In genomic region chr10:103417601-103418000, GRCh38 we compare ENCODE assay signal across 15 cellular contexts. TPM values are rescaled to one million over a fixed set of nuclear protein-coding genes. Genes with fewer than 3 reads are reported as not detected.
"Had no signal": no experiment of that assay in that cellular context is flagged by ENCODE, and none has a peak within 500 bp of the region (broad histone marks: within the 10 kb centered on the region; RNA-seq: fewer than 3 reads in every experiment).

No MANE protein-coding gene starts in this region.

- FAIRE-seq: HTR-8/SVneo, RCC 7860 had no signal

- H3K9me3 ChIP-seq: SJSA1 had no signal

- DNase-seq: NCI-H1417 treated with DMSO at 0.1 percent for 48 hours, NCI-H2107, NCI-H526 treated with DMSO at 0.1 percent for 48 hours, NCI-H774, Right ventricle myocardium superior, RPMI8226, SIG-M5 had no signal

- H3K4me3 ChIP-seq: SJSA1, SK-N-MC had no signal

- H3K27ac ChIP-seq: HL-60, SJSA1, SK-N-MC had no signal

- H3K4me1 ChIP-seq: SJSA1 had no signal

- H3K27me3 ChIP-seq: SJSA1 had no signal

RNA-seq across cellular contexts. Expression of gene CALHM2, which starts 34.6 kb away (rescaled TPM):
- total RNA-seq: SJSA1 had no signal

RNA-seq across cellular contexts. Expression of gene CALHM1, which starts 41.1 kb away (rescaled TPM):
- total RNA-seq: LHCN-M2, MCF 10A, NCI-H460, Right ventricle myocardium superior, SJSA1 had no signal
